In genomic region chr2:100198461-100199230, GRCh38 we compare ENCODE assay signal across 10 cellular contexts. TPM values are rescaled to one million over a fixed set of nuclear protein-coding genes. Genes with fewer than 3 reads are reported as not detected.
DNase-seq lines count a peak whose midpoint lies in the region; ATAC-seq and TF ChIP-seq lines count a peak whose summit lies in the region.
"Had no signal": no experiment of that assay in that cellular context is flagged by ENCODE, and none has a peak within 500 bp of the region (broad histone marks: within the 10 kb centered on the region; RNA-seq: fewer than 3 reads in every experiment).

No MANE protein-coding gene starts in this region.

- peaks cover 0 to 15% (median 2%) of the 10 kb centered on the region in 5 experiments for H3K9me3 Mint-ChIP-seq in brain
- H3K9me3 Mint-ChIP-seq in activated CD4-positive, alpha-beta T cell treated with anti-CD3 and anti-CD28 coated beads for 36 hours (ENCODE audit: low read depth) = no peaks in the 10 kb centered on the region

- H3K9me3 ChIP-seq in right lobe of liver (no peaks in the 10 kb centered on the region), gastrocnemius medialis (no peaks in the 10 kb centered on the region)

- CTCF ChIA-PET in activated CD4-positive, alpha-beta T cell treated with anti-CD3 and anti-CD28 coated beads for 36 hours (lab: Charles Lee) = interaction anchor here (0.6 kb wide), 1 partner anchor 190 kb away, joined by 3 read pairs; no protein-coding TSS in a partner anchor

- H3K4me1 Mint-ChIP-seq in brain = peaks cover 36% of the 10 kb centered on the region
- no peaks in the 10 kb centered on the region for H3K4me1 Mint-ChIP-seq in activated CD4-positive, alpha-beta T cell treated with anti-CD3 and anti-CD28 coated beads for 36 hours

- H3K4me1 ChIP-seq in right lobe of liver = peaks cover 0 to 7% (median 0%) of the 10 kb centered on the region in 4 donors
- peaks cover 13 to 21% of the 10 kb centered on the region in 2 donors for H3K4me1 ChIP-seq in gastrocnemius medialis

- TF ChIP-seq CTCF in brain (conservative IDR thresholded peaks at IDR 0.05) (no peak), right lobe of liver (IDR thresholded peaks at IDR 0.05) (no peak), gastrocnemius medialis (IDR thresholded peaks at IDR 0.05 in 4 of 5, conservative IDR thresholded peaks at IDR 0.05 in 1 of 5) (no peak)

- 88% methylated on average over 6 of the region's 13 CpGs for WGBS in right lobe of liver (ENCODE audit: insufficient coverage, low coverage, low lambda C conversion rate, missing lambda C conversion rate)

- no peaks in the 10 kb centered on the region for H3K36me3 ChIP-seq in right lobe of liver
- H3K36me3 ChIP-seq in gastrocnemius medialis = no peaks in the 10 kb centered on the region
- H3K36me3 ChIP-seq: WERI-Rb-1 had no signal

- POLR2A ChIA-PET in activated CD4-positive, alpha-beta T cell treated with anti-CD3 and anti-CD28 coated beads for 36 hours (lab: Charles Lee) = no interaction called here

- TF ChIP-seq POLR2A in right lobe of liver (IDR thresholded peaks at IDR 0.05) (no peak), gastrocnemius medialis (IDR thresholded peaks at IDR 0.05) (no peak)

- H3K27ac Mint-ChIP-seq in brain = peak overlapping the region in 4 of 5 experiments; percentile 43 to 93 (median 85)
- H3K27ac Mint-ChIP-seq in activated CD4-positive, alpha-beta T cell treated with anti-CD3 and anti-CD28 coated beads for 36 hours = no peak overlapping the region

- peak overlapping the region in 2 of 5 experiments; percentile 43 to 48 for H3K4me3 Mint-ChIP-seq in brain
- H3K4me3 Mint-ChIP-seq in activated CD4-positive, alpha-beta T cell treated with anti-CD3 and anti-CD28 coated beads for 36 hours = no peak overlapping the region

- ATAC-seq in right lobe of liver (no peak), gastrocnemius medialis (no peak)
- ATAC-seq in activated CD4-positive, alpha-beta T cell treated with anti-CD3 and anti-CD28 coated beads for 36 hours = no peak

- DNase-seq in EH (ENCODE audit: low read depth) (peak; percentile 24), right lobe of liver (no peak), gastrocnemius medialis (no peak), NCI-H2029 treated with DMSO at 0.1 percent for 48 hours (lab: John Stamatoyannopoulos, UW) (no peak), COR-L47 (lab: John Stamatoyannopoulos, UW) (no peak)
- no peak for DNase-seq in activated CD4-positive, alpha-beta T cell treated with anti-CD3 and anti-CD28 coated beads for 36 hours
- no peak for DNase-seq in activated CD8-positive, alpha-beta memory T cell treated with anti-CD3 and anti-CD28 coated beads, Interleukin-2, amount 50 U/mL, for 48 hours
- DNase-seq: WERI-Rb-1 had no signal

- H3K27me3 ChIP-seq in right lobe of liver (no peaks in the 10 kb centered on the region), gastrocnemius medialis (no peaks in the 10 kb centered on the region)

- H3K4me3 ChIP-seq in right lobe of liver (no peak overlapping the region), gastrocnemius medialis (no peak overlapping the region)

- H3K27ac ChIP-seq in right lobe of liver (peak overlapping the region in 2 of 3 donors; percentile 32 to 35), gastrocnemius medialis (peak overlapping the region; percentile 46 to 67 (median 62))
- H3K27ac ChIP-seq: WERI-Rb-1 had no signal

- H3K27me3 Mint-ChIP-seq in brain = peaks cover 7% of the 10 kb centered on the region
- no peaks in the 10 kb centered on the region for H3K27me3 Mint-ChIP-seq in activated CD4-positive, alpha-beta T cell treated with anti-CD3 and anti-CD28 coated beads for 36 hours

- H3K36me3 Mint-ChIP-seq in brain = no peaks in the 10 kb centered on the region
- H3K36me3 Mint-ChIP-seq in activated CD4-positive, alpha-beta T cell treated with anti-CD3 and anti-CD28 coated beads for 36 hours (ENCODE audit: low read depth) = no peaks in the 10 kb centered on the region

- in situ Hi-C loops in gastrocnemius medialis (cut with MboI; ENCODE audit: low sequenced_read_pairs in 4 of 4) = no loop called here

- intact Hi-C loops in right lobe of liver (cut with DNase I) (no loop called here), gastrocnemius medialis (cut with DNase I; ENCODE audit: low total_unique reads) (no loop called here)
- intact Hi-C loops in activated CD4-positive, alpha-beta T cell treated with anti-CD3 and anti-CD28 coated beads for 36 hours (cut with DNase I, micrococcal nuclease) = no loop called here

RNA-seq across cellular contexts. Expression of gene AFF3, which starts 56.3 kb away (rescaled TPM):
- 3.1 TPM for polyA plus RNA-seq in brain (ENCODE audit: insufficient read depth, low read depth, low replicate concordance)
- 1 to 10 TPM; 1.3 to 7.3 (median 6.4) TPM for total RNA-seq in right lobe of liver
- under 1 TPM; 0.22 to 0.55 (median 0.47) TPM for total RNA-seq in gastrocnemius medialis
- 1 to 10 TPM; 5.6 TPM for total RNA-seq in activated CD4-positive, alpha-beta T cell treated with anti-CD3 and anti-CD28 coated beads for 36 hours
- total RNA-seq: bronchial epithelial cell had no signal
